In genomic region chr2:98768765-98769476, GRCh38 we compare ENCODE assay signal across 9 cellular contexts. TPM values are rescaled to one million over a fixed set of nuclear protein-coding genes. Genes with fewer than 3 reads are reported as not detected.
DNase-seq lines count a peak whose midpoint lies in the region; ATAC-seq and TF ChIP-seq lines count a peak whose summit lies in the region.
"Had no signal": no experiment of that assay in that cellular context is flagged by ENCODE, and none has a peak within 500 bp of the region (broad histone marks: within the 10 kb centered on the region; RNA-seq: fewer than 3 reads in every experiment).

No MANE protein-coding gene starts in this region.

- H3K4me3 Mint-ChIP-seq in naive thymus-derived CD8-positive, alpha-beta T cell: peak overlapping the region; percentile 44 to 96 (median 68)
- H3K4me3 Mint-ChIP-seq in WTC11: no peak overlapping the region

- ATAC-seq in naive thymus-derived CD8-positive, alpha-beta T cell: no peak
- ATAC-seq in HG02798 (IDR thresholded peaks at IDR 0.05; ENCODE audit: poor library complexity, unreplicated experiment): no peak
- ATAC-seq in GM18868 (IDR thresholded peaks at IDR 0.05; ENCODE audit: unreplicated experiment): no peak
- ATAC-seq in WTC11: no peak

- peak overlapping the region; percentile 85 to 99 (median 97) for H3K27ac Mint-ChIP-seq in naive thymus-derived CD8-positive, alpha-beta T cell
- H3K27ac Mint-ChIP-seq in WTC11: no peak overlapping the region

- no peak overlapping the region for H3K4me3 ChIP-seq in brain microvascular endothelial cell (ENCODE audit: low read depth, low read length)

- H3K27me3 ChIP-seq in brain microvascular endothelial cell (replicated peaks): no peaks in the 10 kb centered on the region

- no peaks in the 10 kb centered on the region for H3K27me3 Mint-ChIP-seq in naive thymus-derived CD8-positive, alpha-beta T cell
- H3K27me3 Mint-ChIP-seq in WTC11 (ENCODE audit: low read depth): peaks cover 4% of the 10 kb centered on the region; the same call in 1 of the 2 replicates

- H3K36me3 ChIP-seq in brain microvascular endothelial cell (replicated peaks): no peaks in the 10 kb centered on the region

- peaks cover 51 to 91% (median 82%) of the 10 kb centered on the region in 4 donors for H3K4me1 Mint-ChIP-seq in naive thymus-derived CD8-positive, alpha-beta T cell
- peaks cover 21% of the 10 kb centered on the region for H3K4me1 Mint-ChIP-seq in WTC11

- H3K36me3 Mint-ChIP-seq in naive thymus-derived CD8-positive, alpha-beta T cell: peaks cover 0 to 2% (median 0%) of the 10 kb centered on the region in 3 donors
- H3K36me3 Mint-ChIP-seq in WTC11: no peaks in the 10 kb centered on the region

- DNase-seq in DMS79 treated with DMSO at 0.1 percent for 48 hours (lab: John Stamatoyannopoulos, UW) (peak; percentile 37), DMS79 (lab: John Stamatoyannopoulos, UW) (no peak), NCI-H2171 treated with DMSO at 0.1 percent for 48 hours (lab: John Stamatoyannopoulos, UW) (peak; percentile 76), brain microvascular endothelial cell (peak; percentile 59), WTC11 (ENCODE audit: low spot score) (no peak)
- DNase-seq in naive thymus-derived CD8-positive, alpha-beta T cell: peak in 1 of 10 donors; percentile 10

- TF ChIP-seq CTCF in brain microvascular endothelial cell (IDR thresholded peaks at IDR 0.05; ENCODE audit: low read depth, low read length, missing control alignments) (no peak), WTC11 (IDR thresholded peaks at IDR 0.05) (no peak)

- CTCF ChIA-PET in WTC11 (lab: Charles Lee): no interaction called here

- H3K27ac ChIP-seq in brain microvascular endothelial cell: peak overlapping the region; percentile 13
- H3K27ac ChIP-seq: 22Rv1 had no signal

- POLR2A ChIA-PET in naive thymus-derived CD8-positive, alpha-beta T cell (lab: Charles Lee): interaction anchor here (1.3 to 11.1 kb wide), 6 partner anchors 10 to 114 kb away, joined by 3 to 360 read pairs (median 51); partner anchors contain the start of gene MGAT4A
- POLR2A ChIA-PET in WTC11 (lab: Charles Lee): no interaction called here

- H3K9me3 Mint-ChIP-seq in naive thymus-derived CD8-positive, alpha-beta T cell: no peaks in the 10 kb centered on the region
- H3K9me3 Mint-ChIP-seq in WTC11: peaks cover 10% of the 10 kb centered on the region; the same call in 1 of the 2 replicates

- in situ Hi-C loops in brain microvascular endothelial cell (cut with HindIII; ENCODE audit: low pct_ligation_motif_present, low sequenced_read_pairs): no loop called here

TF ChIP-seq in WTC11, 78 proteins besides CTCF, POLR2A, EP300 and RAD21:
- TF ChIP-seq, protein P1, sequence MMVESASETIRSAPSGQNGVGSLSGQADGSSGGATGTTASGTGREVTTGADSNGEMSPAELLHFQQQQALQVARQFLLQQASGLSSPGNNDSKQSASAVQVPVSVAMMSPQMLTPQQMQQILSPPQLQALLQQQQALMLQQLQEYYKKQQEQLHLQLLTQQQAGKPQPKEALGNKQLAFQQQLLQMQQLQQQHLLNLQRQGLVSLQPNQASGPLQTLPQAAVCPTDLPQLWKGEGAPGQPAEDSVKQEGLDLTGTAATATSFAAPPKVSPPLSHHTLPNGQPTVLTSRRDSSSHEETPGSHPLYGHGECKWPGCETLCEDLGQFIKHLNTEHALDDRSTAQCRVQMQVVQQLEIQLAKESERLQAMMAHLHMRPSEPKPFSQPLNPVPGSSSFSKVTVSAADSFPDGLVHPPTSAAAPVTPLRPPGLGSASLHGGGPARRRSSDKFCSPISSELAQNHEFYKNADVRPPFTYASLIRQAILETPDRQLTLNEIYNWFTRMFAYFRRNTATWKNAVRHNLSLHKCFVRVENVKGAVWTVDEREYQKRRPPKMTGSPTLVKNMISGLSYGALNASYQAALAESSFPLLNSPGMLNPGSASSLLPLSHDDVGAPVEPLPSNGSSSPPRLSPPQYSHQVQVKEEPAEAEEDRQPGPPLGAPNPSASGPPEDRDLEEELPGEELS (CRISPR knock-in tag; IDR thresholded peaks at IDR 0.05): no peak
- no peak for TF ChIP-seq NFYB (CRISPR knock-in tag; conservative IDR thresholded peaks at IDR 0.05; ENCODE audit: low read depth)
- no peak for TF ChIP-seq GTF2I (CRISPR knock-in tag; conservative IDR thresholded peaks at IDR 0.05)
- no peak for TF ChIP-seq FOXJ3 (CRISPR knock-in tag; IDR thresholded peaks at IDR 0.05; ENCODE audit: borderline replicate concordance)
- TF ChIP-seq ZNF671 (CRISPR knock-in tag; IDR thresholded peaks at IDR 0.05): no peak
- no peak for TF ChIP-seq CREM (CRISPR knock-in tag; IDR thresholded peaks at IDR 0.05)
- no peak for TF ChIP-seq ZNF219 (CRISPR knock-in tag; IDR thresholded peaks at IDR 0.05; ENCODE audit: borderline replicate concordance)
- TF ChIP-seq, protein P2, sequence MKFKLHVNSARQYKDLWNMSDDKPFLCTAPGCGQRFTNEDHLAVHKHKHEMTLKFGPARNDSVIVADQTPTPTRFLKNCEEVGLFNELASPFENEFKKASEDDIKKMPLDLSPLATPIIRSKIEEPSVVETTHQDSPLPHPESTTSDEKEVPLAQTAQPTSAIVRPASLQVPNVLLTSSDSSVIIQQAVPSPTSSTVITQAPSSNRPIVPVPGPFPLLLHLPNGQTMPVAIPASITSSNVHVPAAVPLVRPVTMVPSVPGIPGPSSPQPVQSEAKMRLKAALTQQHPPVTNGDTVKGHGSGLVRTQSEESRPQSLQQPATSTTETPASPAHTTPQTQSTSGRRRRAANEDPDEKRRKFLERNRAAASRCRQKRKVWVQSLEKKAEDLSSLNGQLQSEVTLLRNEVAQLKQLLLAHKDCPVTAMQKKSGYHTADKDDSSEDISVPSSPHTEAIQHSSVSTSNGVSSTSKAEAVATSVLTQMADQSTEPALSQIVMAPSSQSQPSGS (CRISPR knock-in tag; IDR thresholded peaks at IDR 0.05; ENCODE audit: borderline replicate concordance, low read depth): no peak
- TF ChIP-seq GABPB1 (CRISPR knock-in tag; IDR thresholded peaks at IDR 0.05): no peak
- TF ChIP-seq HMGA2 (CRISPR knock-in tag; IDR thresholded peaks at IDR 0.05): no peak
- TF ChIP-seq E2F5 (CRISPR knock-in tag; IDR thresholded peaks at IDR 0.05): no peak
- TF ChIP-seq CREB1 (CRISPR knock-in tag; IDR thresholded peaks at IDR 0.05): no peak
- no peak for TF ChIP-seq PRRX2 (CRISPR knock-in tag; IDR thresholded peaks at IDR 0.05)
- TF ChIP-seq ZNF416 (CRISPR knock-in tag; IDR thresholded peaks at IDR 0.05): no peak
- TF ChIP-seq, protein P3, sequence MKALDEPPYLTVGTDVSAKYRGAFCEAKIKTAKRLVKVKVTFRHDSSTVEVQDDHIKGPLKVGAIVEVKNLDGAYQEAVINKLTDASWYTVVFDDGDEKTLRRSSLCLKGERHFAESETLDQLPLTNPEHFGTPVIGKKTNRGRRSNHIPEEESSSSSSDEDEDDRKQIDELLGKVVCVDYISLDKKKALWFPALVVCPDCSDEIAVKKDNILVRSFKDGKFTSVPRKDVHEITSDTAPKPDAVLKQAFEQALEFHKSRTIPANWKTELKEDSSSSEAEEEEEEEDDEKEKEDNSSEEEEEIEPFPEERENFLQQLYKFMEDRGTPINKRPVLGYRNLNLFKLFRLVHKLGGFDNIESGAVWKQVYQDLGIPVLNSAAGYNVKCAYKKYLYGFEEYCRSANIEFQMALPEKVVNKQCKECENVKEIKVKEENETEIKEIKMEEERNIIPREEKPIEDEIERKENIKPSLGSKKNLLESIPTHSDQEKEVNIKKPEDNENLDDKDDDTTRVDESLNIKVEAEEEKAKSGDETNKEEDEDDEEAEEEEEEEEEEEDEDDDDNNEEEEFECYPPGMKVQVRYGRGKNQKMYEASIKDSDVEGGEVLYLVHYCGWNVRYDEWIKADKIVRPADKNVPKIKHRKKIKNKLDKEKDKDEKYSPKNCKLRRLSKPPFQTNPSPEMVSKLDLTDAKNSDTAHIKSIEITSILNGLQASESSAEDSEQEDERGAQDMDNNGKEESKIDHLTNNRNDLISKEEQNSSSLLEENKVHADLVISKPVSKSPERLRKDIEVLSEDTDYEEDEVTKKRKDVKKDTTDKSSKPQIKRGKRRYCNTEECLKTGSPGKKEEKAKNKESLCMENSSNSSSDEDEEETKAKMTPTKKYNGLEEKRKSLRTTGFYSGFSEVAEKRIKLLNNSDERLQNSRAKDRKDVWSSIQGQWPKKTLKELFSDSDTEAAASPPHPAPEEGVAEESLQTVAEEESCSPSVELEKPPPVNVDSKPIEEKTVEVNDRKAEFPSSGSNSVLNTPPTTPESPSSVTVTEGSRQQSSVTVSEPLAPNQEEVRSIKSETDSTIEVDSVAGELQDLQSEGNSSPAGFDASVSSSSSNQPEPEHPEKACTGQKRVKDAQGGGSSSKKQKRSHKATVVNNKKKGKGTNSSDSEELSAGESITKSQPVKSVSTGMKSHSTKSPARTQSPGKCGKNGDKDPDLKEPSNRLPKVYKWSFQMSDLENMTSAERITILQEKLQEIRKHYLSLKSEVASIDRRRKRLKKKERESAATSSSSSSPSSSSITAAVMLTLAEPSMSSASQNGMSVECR (CRISPR knock-in tag; IDR thresholded peaks at IDR 0.05; ENCODE audit: borderline replicate concordance): no peak
- no peak for TF ChIP-seq ZNF121 (CRISPR knock-in tag; IDR thresholded peaks at IDR 0.05)
- TF ChIP-seq OVOL2 (CRISPR knock-in tag; IDR thresholded peaks at IDR 0.05; ENCODE audit: borderline replicate concordance): no peak

RNA-seq across cellular contexts. Expression of gene MGAT4A, which starts 38.0 kb away (rescaled TPM):
- 100 to 1,000 TPM; 291 to 295 TPM for total RNA-seq in naive thymus-derived CD8-positive, alpha-beta T cell
- 100 to 1,000 TPM; 285 to 350 (median 310) TPM for polyA plus RNA-seq in naive thymus-derived CD8-positive, alpha-beta T cell
- total RNA-seq in WTC11 (2021): 6.2 to 7.7 TPM (median 6.7 TPM) in 3 replicates

Comparison
In these comparisons a context has a peak if more than half of its experiments do, and no peak if none do; other contexts are left out.
1. DNase-seq: peak in DMS79 treated with DMSO at 0.1 percent for 48 hours (single experiment), NCI-H2171 treated with DMSO at 0.1 percent for 48 hours (single experiment) and brain microvascular endothelial cell (single experiment); none in DMS79 (single experiment) and WTC11 (single experiment).
2. RNA of gene MGAT4A, which starts 38.0 kb away (total RNA-seq): 291 to 295 TPM in naive thymus-derived CD8-positive, alpha-beta T cell; 6.2 to 7.7 TPM in WTC11; every median in the first group is over 10 times any median in the second.